In the genomic region with DNA sequence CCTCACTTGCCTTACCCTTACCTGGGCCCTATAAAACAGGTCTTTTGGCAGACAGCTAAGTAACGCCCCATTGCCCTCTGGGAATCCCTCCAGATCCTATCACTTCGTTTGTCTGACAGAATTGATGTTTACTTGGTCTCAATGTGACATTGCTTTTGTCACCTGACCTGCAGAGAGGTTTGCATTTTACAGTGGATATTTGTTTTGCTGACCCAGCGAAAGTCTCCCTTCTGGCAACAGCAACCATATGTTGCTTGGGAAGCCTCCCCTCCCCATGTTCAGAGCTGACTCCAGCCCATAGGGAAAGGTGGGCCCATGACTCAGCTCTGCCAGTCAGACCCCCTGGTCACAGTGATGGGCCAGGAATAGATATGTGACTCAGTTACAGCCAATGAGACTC, we compare ENCODE assay signal across 15 cellular contexts. TPM values are rescaled to one million over a fixed set of nuclear protein-coding genes. Genes with fewer than 3 reads are reported as not detected.
DNase-seq lines count a peak whose midpoint lies in the region; TF ChIP-seq lines count a peak whose summit lies in the region.
"Had no signal": no experiment of that assay in that cellular context is flagged by ENCODE, and none has a peak within 500 bp of the region (broad histone marks: within the 10 kb centered on the region; RNA-seq: fewer than 3 reads in every experiment).

No MANE protein-coding gene starts in this region.

- no peak overlapping the region for H3K23ac ChIP-seq in mesendoderm (ENCODE audit: low read length)

- no peak overlapping the region for H4K5ac ChIP-seq in mesendoderm (ENCODE audit: low read length)

- H3K36me3 Mint-ChIP-seq in T-helper 2 cell treated with Interferon-gamma antibody and Interleukin-4, amounts not matched to agents 5 μg/mL and 100 μg/mL, for 36 hours (ENCODE audit: low read depth), result no peaks in the 10 kb centered on the region

- H3K4me1 ChIP-seq in mesendoderm (ENCODE audit: control insufficient read depth, low read depth, low read length) (peaks cover 8% of the 10 kb centered on the region), vagina (no peaks in the 10 kb centered on the region)
- H3K4me1 ChIP-seq: BLaER1, foreskin keratinocyte, uterus had no signal

- no peak overlapping the region for H3K18ac ChIP-seq in mesendoderm (ENCODE audit: low read length)

- H2BK120ac ChIP-seq in mesendoderm (ENCODE audit: low read depth, low read length), result no peak overlapping the region

- H3K27me3 ChIP-seq in mesendoderm (ENCODE audit: insufficient read depth, low read length, poor library complexity), result no peaks in the 10 kb centered on the region
- H3K27me3 ChIP-seq in vagina, result no peaks in the 10 kb centered on the region
- H3K27me3 ChIP-seq: BLaER1, foreskin keratinocyte, uterus had no signal

- no peak overlapping the region for H3K9ac ChIP-seq in mesendoderm (ENCODE audit: low read length)
- H3K9ac ChIP-seq: BLaER1 had no signal

- TF ChIP-seq POLR2A in vagina (IDR thresholded peaks at IDR 0.05), result no peak

- no peaks in the 10 kb centered on the region for H3K79me2 ChIP-seq in mesendoderm (ENCODE audit: control insufficient read depth, insufficient read depth, low read length)

- no peak overlapping the region for H3K4me3 Mint-ChIP-seq in T-helper 2 cell treated with Interferon-gamma antibody and Interleukin-4, amounts not matched to agents 5 μg/mL and 100 μg/mL, for 36 hours

- H3K4me2 ChIP-seq in mesendoderm (ENCODE audit: low read length), result no peak overlapping the region
- H3K4me2 ChIP-seq: BLaER1 had no signal

- DNase-seq in DMS153 treated with DMSO at 0.1 percent for 48 hours (lab: John Stamatoyannopoulos, UW; ENCODE audit: unreplicated experiment) (peak; percentile 16), SK-N-DZ (ENCODE audit: low spot score) (peak; percentile 60), mesendoderm (no peak), AML-193 (lab: John Stamatoyannopoulos, UW) (no peak), vagina (ENCODE audit: extremely low spot score in 2 of 2) (no peak), NAMALWA (ENCODE audit: low spot score) (no peak)
- no peak for DNase-seq in T-helper 2 cell treated with Interferon-gamma antibody and Interleukin-4, amounts not matched to agents 5 μg/mL and 100 μg/mL, for 36 hours (ENCODE audit: low spot score)
- DNase-seq: foreskin keratinocyte; Karpas-422; NCI-H82; SIG-M5; stimulated activated naive CD4-positive, alpha-beta T cell; uterus had no signal

- intact Hi-C loops in vagina (cut with DNase I), result no loop called here

- no peak overlapping the region for H3K4ac ChIP-seq in mesendoderm (ENCODE audit: low read depth, low read length)

- peaks cover 6% of the 10 kb centered on the region for H3K27me3 Mint-ChIP-seq in T-helper 2 cell treated with Interferon-gamma antibody and Interleukin-4, amounts not matched to agents 5 μg/mL and 100 μg/mL, for 36 hours (ENCODE audit: low read depth)

- H3K27ac ChIP-seq in mesendoderm (ENCODE audit: low read depth, low read length) (peak overlapping the region; percentile 44), vagina (no peak overlapping the region)
- H3K27ac ChIP-seq: BLaER1, foreskin keratinocyte, uterus had no signal

- H3K9me3 Mint-ChIP-seq in T-helper 2 cell treated with Interferon-gamma antibody and Interleukin-4, amounts not matched to agents 5 μg/mL and 100 μg/mL, for 36 hours, result no peaks in the 10 kb centered on the region

- no peak overlapping the region for H3K27ac Mint-ChIP-seq in T-helper 2 cell treated with Interferon-gamma antibody and Interleukin-4, amounts not matched to agents 5 μg/mL and 100 μg/mL, for 36 hours

- no peak overlapping the region for H2AK5ac ChIP-seq in mesendoderm (ENCODE audit: low read length)

- no peak overlapping the region for H3K56ac ChIP-seq in mesendoderm (ENCODE audit: low read length)

- no peak overlapping the region for H2BK5ac ChIP-seq in mesendoderm (ENCODE audit: low read length)

- no peak for TF ChIP-seq EP300 in Ishikawa (IDR thresholded peaks at IDR 0.05; ENCODE audit: borderline replicate concordance)

- WGBS in mesendoderm (ENCODE audit: extremely low coverage, insufficient coverage, low lambda C conversion rate), result no CpG with 5 or more reads among the region's 3 CpGs

- H4K8ac ChIP-seq in mesendoderm (ENCODE audit: low read depth, low read length), result no peak overlapping the region

- TF ChIP-seq CTCF in vagina (IDR thresholded peaks at IDR 0.05), result no peak

- no peaks in the 10 kb centered on the region for H3K36me3 ChIP-seq in mesendoderm (ENCODE audit: control insufficient read depth, insufficient read depth, low read length)
- H3K36me3 ChIP-seq in vagina, result no peaks in the 10 kb centered on the region
- H3K36me3 ChIP-seq: BLaER1, uterus had no signal

- TF ChIP-seq RAD21 in Ishikawa (IDR thresholded peaks at IDR 0.05; ENCODE audit: low read depth), result no peak

- H3K79me1 ChIP-seq in mesendoderm (ENCODE audit: low read length), result no peaks in the 10 kb centered on the region

- H3K4me1 Mint-ChIP-seq in T-helper 2 cell treated with Interferon-gamma antibody and Interleukin-4, amounts not matched to agents 5 μg/mL and 100 μg/mL, for 36 hours (ENCODE audit: low read depth), result no peaks in the 10 kb centered on the region

- H2BK15ac ChIP-seq in mesendoderm (replicated peaks; ENCODE audit: low read depth), result no peak overlapping the region

- H3K9me3 ChIP-seq in vagina, result no peaks in the 10 kb centered on the region
- H3K9me3 ChIP-seq: BLaER1, uterus had no signal

- no peak overlapping the region for H3K4me3 ChIP-seq in mesendoderm (ENCODE audit: low read length)
- no peak overlapping the region for H3K4me3 ChIP-seq in vagina
- H3K4me3 ChIP-seq: BLaER1, uterus had no signal

TF ChIP-seq in Ishikawa, 13 proteins besides CTCF, POLR2A, EP300 and RAD21:
- TF ChIP-seq YY1 (IDR thresholded peaks at IDR 0.05; ENCODE audit: low read depth) (no peak), CREB1 (IDR thresholded peaks at IDR 0.05; ENCODE audit: low read depth) (no peak), CEBPB (IDR thresholded peaks at IDR 0.05) (no peak), ZBTB7A (IDR thresholded peaks at IDR 0.05; ENCODE audit: low read depth) (no peak)
- TF ChIP-seq, protein P1, sequence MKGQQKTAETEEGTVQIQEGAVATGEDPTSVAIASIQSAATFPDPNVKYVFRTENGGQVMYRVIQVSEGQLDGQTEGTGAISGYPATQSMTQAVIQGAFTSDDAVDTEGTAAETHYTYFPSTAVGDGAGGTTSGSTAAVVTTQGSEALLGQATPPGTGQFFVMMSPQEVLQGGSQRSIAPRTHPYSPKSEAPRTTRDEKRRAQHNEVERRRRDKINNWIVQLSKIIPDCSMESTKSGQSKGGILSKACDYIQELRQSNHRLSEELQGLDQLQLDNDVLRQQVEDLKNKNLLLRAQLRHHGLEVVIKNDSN (IDR thresholded peaks at IDR 0.05), result peak; percentile 63

RNA-seq across cellular contexts. Expression of a gene that starts 54.0 kb away (rescaled TPM):
- 89.5 and 92.3 TPM in 2 replicates for polyA plus RNA-seq in SK-N-DZ (2014; cell fraction: cytosol; rRNA removed)
- 82.9 and 128 TPM in 2 replicates for polyA plus RNA-seq in SK-N-DZ (2014; cell fraction: nucleus; rRNA removed)
- polyA plus RNA-seq in mesendoderm (2013, experiment 1 of 2), result 220 TPM
- 229 TPM for polyA plus RNA-seq in mesendoderm (2013, experiment 2 of 2)
- total RNA-seq in vagina, result 98.0 TPM

Comparison
In these comparisons a context has a peak if more than half of its experiments do, and no peak if none do; other contexts are left out.
1. DNase-seq: peak in DMS153 treated with DMSO at 0.1 percent for 48 hours (single experiment) and SK-N-DZ (single experiment); none in mesendoderm (single experiment), T-helper 2 cell treated with Interferon-gamma antibody and Interleukin-4, amounts not matched to agents 5 μg/mL and 100 μg/mL, for 36 hours (single experiment), AML-193 (0 of 2), vagina (0 of 2) and NAMALWA (single experiment).